Comparison of ENCODE assay signal across 7 cellular contexts in genomic region chr17:51524524-51524923, GRCh38.
"Had no signal": no experiment of that assay in that cellular context is flagged by ENCODE, and none has a peak within 500 bp of the region (broad histone marks: within the 10 kb centered on the region; RNA-seq: fewer than 3 reads in every experiment).

No MANE protein-coding gene starts in this region.

- H3K9ac ChIP-seq: KMS-11 had no signal

- H3K4me2 ChIP-seq: KMS-11 had no signal

- ATAC-seq: HepG2, K562 had no signal

- H3K4me3 ChIP-seq: K562 had no signal

- DNase-seq: IMR-90, KBM-7, KG1 had no signal

- H3K27ac ChIP-seq: HL-60, KMS-11 had no signal
